In the genomic region with DNA sequence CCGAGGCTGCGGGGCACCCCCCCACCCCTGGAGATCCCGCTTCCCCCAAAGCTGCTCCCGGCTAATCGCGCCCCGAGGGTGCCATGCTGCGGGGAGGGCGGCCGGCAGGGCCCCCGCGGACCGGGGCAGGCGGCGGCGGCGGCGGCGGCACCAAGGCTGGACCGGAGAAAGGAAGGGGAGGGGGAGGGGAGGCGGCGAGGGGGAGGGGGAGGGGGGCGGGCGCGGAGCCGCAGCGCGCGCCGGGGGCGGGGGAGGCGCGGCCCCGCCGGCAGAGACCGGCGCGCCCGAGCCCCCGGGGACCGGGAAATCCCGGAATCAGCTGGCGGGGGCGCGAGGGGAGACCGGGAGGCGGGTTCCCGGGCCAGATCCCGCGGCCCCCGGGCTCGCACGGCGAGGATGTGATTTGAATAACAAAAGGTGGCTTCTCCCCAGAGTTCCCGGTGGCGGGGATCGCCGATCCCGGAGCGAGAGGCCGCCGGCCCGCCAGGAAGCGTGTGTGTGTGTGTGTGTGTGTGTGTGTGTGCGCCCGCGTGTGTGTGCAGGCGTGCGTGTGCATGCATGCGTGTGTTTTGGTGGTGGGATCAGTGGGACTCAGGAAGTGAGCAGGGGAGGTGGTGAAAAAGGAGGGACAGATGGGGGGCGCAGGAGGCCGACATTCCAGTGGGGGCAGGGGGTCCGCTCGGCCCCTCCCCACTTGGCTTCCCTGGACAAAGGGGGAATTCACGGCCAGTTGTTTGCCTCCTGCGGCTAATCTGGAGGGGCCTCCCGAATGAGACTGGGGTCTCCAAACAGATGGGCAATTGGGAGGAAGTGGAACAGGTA, we compare ENCODE assay signal across 8 cellular contexts.
DNase-seq lines count a peak whose midpoint lies in the region; ATAC-seq and TF ChIP-seq lines count a peak whose summit lies in the region.

No MANE protein-coding gene starts in this region.

- H3K27ac ChIP-seq in skin epidermis, result peak overlapping the region; percentile 46 to 91 (median 75)

- no peaks in the 10 kb centered on the region for H3K9me3 Mint-ChIP-seq in MCF 10A (ENCODE audit: unreplicated experiment)

- no peaks in the 10 kb centered on the region for H3K27me3 Mint-ChIP-seq in T-helper 17 cell
- H3K27me3 Mint-ChIP-seq in MCF 10A (ENCODE audit: insufficient read depth, unreplicated experiment), result no peaks in the 10 kb centered on the region

- intact Hi-C loops in MCF 10A (cut with micrococcal nuclease), result loop anchor here (10.0 kb wide), 1 partner anchor 114 kb away; no protein-coding TSS in a partner anchor

- peaks cover 16% of the 10 kb centered on the region for H3K4me1 Mint-ChIP-seq in T-helper 17 cell
- peaks cover 6% of the 10 kb centered on the region for H3K4me1 Mint-ChIP-seq in MCF 10A (ENCODE audit: insufficient read depth, unreplicated experiment)

- no TSS peak for BruUV-seq in MCF 10A (replicated peaks; lab: Mats Ljungman, UMichigan)

- DNase-seq in CD1c-positive myeloid dendritic cell (ENCODE audit: extremely low spot score) (peak; percentile 42), HT-29 (ENCODE audit: low spot score) (peak; percentile 46), T-helper 17 cell (peak; percentile 17 to 32 (median 30)), MCF 10A (ENCODE audit: unreplicated experiment) (peak; percentile 32), inferior parietal cortex (ENCODE audit: extremely low spot score) (peak; percentile 17)

- no peak for TF ChIP-seq CTCF in MCF 10A (IDR thresholded peaks at IDR 0.05; ENCODE audit: unreplicated experiment)

- ATAC-seq in T-helper 17 cell (peak; percentile 42), HG02885 (IDR thresholded peaks at IDR 0.05; ENCODE audit: poor library complexity, unreplicated experiment) (no peak), GM19452 (IDR thresholded peaks at IDR 0.05; ENCODE audit: unreplicated experiment) (no peak)

- POLR2A ChIA-PET in MCF 10A (lab: Yijun Ruan, JAX), result no interaction called here

- CTCF ChIA-PET in MCF 10A (lab: Yijun Ruan, JAX), result no interaction called here

- no peaks in the 10 kb centered on the region for H3K9me3 ChIP-seq in T-helper 17 cell (ENCODE audit: control insufficient read depth, low read length, poor library complexity, severe bottlenecking)

- H3K4me3 ChIP-seq in skin epidermis, result peak overlapping the region; percentile 42 to 66 (median 54)

- no peaks in the 10 kb centered on the region for H3K36me3 Mint-ChIP-seq in T-helper 17 cell (ENCODE audit: low read depth)
- no peaks in the 10 kb centered on the region for H3K36me3 Mint-ChIP-seq in MCF 10A (ENCODE audit: insufficient read depth, unreplicated experiment)

- H3K27ac Mint-ChIP-seq in T-helper 17 cell, result peak overlapping the region; percentile 49
- H3K27ac Mint-ChIP-seq in MCF 10A (ENCODE audit: low read depth, unreplicated experiment), result no peak overlapping the region

- H3K4me3 Mint-ChIP-seq in T-helper 17 cell, result peak overlapping the region; percentile 93
- peak overlapping the region; percentile 70 for H3K4me3 Mint-ChIP-seq in MCF 10A (ENCODE audit: unreplicated experiment)
